In genomic region chr4:87019898-87020297, GRCh38 we compare ENCODE assay signal across 17 cellular contexts.
A peak's percentile ranks its signal among the peaks of the same experiment; 100 is the strongest.
DNase-seq lines count a peak whose midpoint lies in the region; ATAC-seq, FAIRE-seq and TF ChIP-seq lines count a peak whose summit lies in the region.
"Had no signal": no experiment of that assay in that cellular context is flagged by ENCODE, and none has a peak within 500 bp of the region (broad histone marks: within the 10 kb centered on the region; RNA-seq: fewer than 3 reads in every experiment).

No MANE protein-coding gene starts in this region.

- peak overlapping the region in 5 of 8 donors; percentile 2 to 46 (median 37) for H3K4me3 Mint-ChIP-seq in CD4-positive, alpha-beta memory T cell
- H3K4me3 Mint-ChIP-seq in activated B cell treated with CpG ODN at 0.5 μM for 24 hours (peak overlapping the region; percentile 68), progenitor cell of endocrine pancreas (ENCODE audit: low read depth) (no peak overlapping the region)

- H3K27me3 ChIP-seq in CD4-positive, alpha-beta memory T cell (ENCODE audit: insufficient read depth, low read length): no peaks in the 10 kb centered on the region
- H3K27me3 ChIP-seq: adrenal gland, vagina had no signal

- FAIRE-seq in GM19239 (lab: Jason Lieb, UNC) (peak; percentile 83), urothelium cell line (lab: Jason Lieb, UNC) (no peak)
- FAIRE-seq: endothelial cell of umbilical vein had no signal

- intact Hi-C loops in CD4-positive, alpha-beta memory T cell (cut with micrococcal nuclease): loop anchor here (5.0 kb wide), 1 partner anchor 32 kb away; no protein-coding TSS in a partner anchor
- intact Hi-C loops in activated B cell treated with CpG ODN at 0.5 μM for 24 hours (cut with micrococcal nuclease): loop anchor here (1.0 kb wide), 1 partner anchor 11 kb away; no protein-coding TSS in a partner anchor

- peaks cover 53% of the 10 kb centered on the region for H3K4me1 ChIP-seq in CD4-positive, alpha-beta memory T cell (ENCODE audit: insufficient read depth, low read length)

- no peaks in the 10 kb centered on the region for H3K27me3 Mint-ChIP-seq in CD4-positive, alpha-beta memory T cell
- H3K27me3 Mint-ChIP-seq in activated B cell treated with CpG ODN at 0.5 μM for 24 hours (no peaks in the 10 kb centered on the region), progenitor cell of endocrine pancreas (no peaks in the 10 kb centered on the region)

- H3K4me1 Mint-ChIP-seq in CD4-positive, alpha-beta memory T cell: peaks cover 54 to 84% (median 69%) of the 10 kb centered on the region in 4 donors
- H3K4me1 Mint-ChIP-seq in activated B cell treated with CpG ODN at 0.5 μM for 24 hours (peaks cover 83% of the 10 kb centered on the region), progenitor cell of endocrine pancreas (ENCODE audit: low read depth) (peaks cover 60% of the 10 kb centered on the region)

- peaks cover 0 to 3% (median 0%) of the 10 kb centered on the region in 8 donors for H3K9me3 Mint-ChIP-seq in CD4-positive, alpha-beta memory T cell
- no peaks in the 10 kb centered on the region for H3K9me3 Mint-ChIP-seq in activated B cell treated with CpG ODN at 0.5 μM for 24 hours
- H3K9me3 Mint-ChIP-seq in progenitor cell of endocrine pancreas (ENCODE audit: low read depth): peaks cover 3% of the 10 kb centered on the region

- CTCF ChIA-PET in CD4-positive, alpha-beta memory T cell (lab: Charles Lee; ENCODE audit: partially characterized antibody): no interaction called here
- CTCF ChIA-PET in activated B cell treated with CpG ODN at 0.5 μM for 24 hours (lab: Charles Lee): no interaction called here

- no peak overlapping the region for H3K27ac ChIP-seq in CD4-positive, alpha-beta memory T cell (ENCODE audit: low read depth, low read length)
- H3K27ac ChIP-seq: PC-9 had no signal

- peak; percentile 56 for ATAC-seq in activated B cell treated with CpG ODN at 0.5 μM for 24 hours (ENCODE audit: low read depth)
- ATAC-seq in HG03139 (IDR thresholded peaks at IDR 0.05; ENCODE audit: unreplicated experiment): no peak

- no peaks in the 10 kb centered on the region for H3K9me3 ChIP-seq in CD4-positive, alpha-beta memory T cell (ENCODE audit: control insufficient read depth in 1 of 2, low read length in 2 of 2)
- H3K9me3 ChIP-seq: adrenal gland, SK-N-SH, vagina had no signal

- H3K4me3 ChIP-seq in CD4-positive, alpha-beta memory T cell (ENCODE audit: low read length in 2 of 2): no peak overlapping the region
- H3K4me3 ChIP-seq: adrenal gland, PC-9, vagina had no signal

- peak overlapping the region in 4 of 7 donors; percentile 8 to 62 (median 42) for H3K27ac Mint-ChIP-seq in CD4-positive, alpha-beta memory T cell
- H3K27ac Mint-ChIP-seq in activated B cell treated with CpG ODN at 0.5 μM for 24 hours (peak overlapping the region; percentile 88), progenitor cell of endocrine pancreas (peak overlapping the region; percentile 65)

- DNase-seq in CD4-positive, alpha-beta memory T cell: no peak
- DNase-seq in GM19239 (ENCODE audit: insufficient read length, low spot score): no peak
- DNase-seq in activated B cell treated with CpG ODN at 0.5 μM for 24 hours: no peak
- no peak for DNase-seq in progenitor cell of endocrine pancreas (ENCODE audit: low spot score, unreplicated experiment)
- DNase-seq in urothelium cell line (ENCODE audit: low spot score): no peak
- DNase-seq in H4 (ENCODE audit: low spot score): no peak
- DNase-seq: adrenal gland; DMS79 treated with DMSO at 0.1 percent for 48 hours; foreskin melanocyte; NCI-H1930; NCI-H510A; PC-9; SK-N-SH; stimulated activated CD4-positive, alpha-beta T cell treated with anti-CD3 and anti-CD28 coated beads, Interleukin-4, amount 100 ng/mL, for 4 hours had no signal

- no peaks in the 10 kb centered on the region for H3K36me3 ChIP-seq in CD4-positive, alpha-beta memory T cell (ENCODE audit: insufficient read depth, low read length)
- H3K36me3 ChIP-seq: adrenal gland, vagina had no signal

- TF ChIP-seq CTCF in activated B cell treated with CpG ODN at 0.5 μM for 24 hours (IDR thresholded peaks at IDR 0.05): no peak
- TF ChIP-seq CTCF in progenitor cell of endocrine pancreas (IDR thresholded peaks at IDR 0.05; ENCODE audit: unreplicated experiment): no peak

- H3K36me3 Mint-ChIP-seq in CD4-positive, alpha-beta memory T cell: no peaks in the 10 kb centered on the region
- H3K36me3 Mint-ChIP-seq in activated B cell treated with CpG ODN at 0.5 μM for 24 hours (ENCODE audit: low read depth) (peaks cover 2% of the 10 kb centered on the region), progenitor cell of endocrine pancreas (ENCODE audit: insufficient read depth) (peaks cover 2% of the 10 kb centered on the region)

- POLR2A ChIA-PET in CD4-positive, alpha-beta memory T cell (lab: Charles Lee; ENCODE audit: partially characterized antibody): no interaction called here
- POLR2A ChIA-PET in activated B cell treated with CpG ODN at 0.5 μM for 24 hours (lab: Charles Lee): interaction anchor here (0.7 to 3.6 kb wide), 5 partner anchors 11 to 84 kb away, joined by 3 to 17 read pairs (median 5); partner anchors contain the start of gene AFF1
